Comparison of ENCODE assay signal across 26 cellular contexts in the genomic region with DNA sequence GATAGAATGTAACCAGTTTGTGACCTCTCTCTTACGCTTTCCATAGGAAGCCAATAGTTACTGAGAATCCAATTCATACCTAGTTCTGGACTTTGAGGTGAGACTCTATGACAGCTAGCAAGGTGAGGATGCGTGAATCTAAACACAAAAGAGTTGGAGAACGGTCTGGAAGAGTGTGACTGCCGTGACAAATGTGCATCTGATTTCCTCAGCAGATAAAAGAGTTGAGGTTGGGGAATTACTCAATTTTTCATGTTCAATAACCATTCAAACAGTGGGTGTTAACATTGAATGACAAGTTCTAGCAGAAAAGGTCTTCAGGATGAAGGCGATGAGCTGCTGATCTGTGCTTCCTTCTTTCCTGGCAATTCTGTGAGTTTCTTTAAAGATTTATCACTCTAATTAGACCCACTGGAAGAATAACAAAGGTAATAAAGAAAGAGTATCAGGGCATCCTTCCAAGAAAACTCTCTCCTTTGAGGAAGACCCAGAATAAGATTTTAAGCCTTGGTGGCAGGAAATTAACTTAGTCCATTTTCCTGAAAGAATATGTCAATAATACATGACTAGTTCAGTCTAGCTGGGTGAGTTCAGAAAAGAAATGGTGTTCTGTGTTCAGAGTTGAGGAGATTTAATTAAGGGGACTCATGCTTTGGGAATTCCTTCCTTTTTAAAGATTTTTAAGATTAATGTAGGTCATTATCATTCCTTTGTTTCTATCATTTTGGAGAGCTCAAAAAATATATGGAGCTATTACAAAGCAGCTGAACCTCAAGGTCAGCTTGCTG. TPM values are rescaled to one million over a fixed set of nuclear protein-coding genes. Genes with fewer than 3 reads are reported as not detected.
DNase-seq lines count a peak whose midpoint lies in the region; ATAC-seq and TF ChIP-seq lines count a peak whose summit lies in the region.
"Had no signal": no experiment of that assay in that cellular context is flagged by ENCODE, and none has a peak within 500 bp of the region (broad histone marks: within the 10 kb centered on the region; RNA-seq: fewer than 3 reads in every experiment).

No MANE protein-coding gene starts in this region.

- H3K36me3 Mint-ChIP-seq in activated CD4-positive, alpha-beta memory T cell treated with anti-CD3 and anti-CD28 coated beads for 36 hours = peaks cover 17% of the 10 kb centered on the region
- peaks cover 12% of the 10 kb centered on the region for H3K36me3 Mint-ChIP-seq in Caco-2 (ENCODE audit: insufficient read depth, unreplicated experiment)

- no peaks in the 10 kb centered on the region for H3K9me3 Mint-ChIP-seq in stimulated activated naive CD8-positive, alpha-beta T cell treated with anti-CD3 and anti-CD28 coated beads, Interleukin-15, amount 100 ng/mL, for 72 hours
- no peaks in the 10 kb centered on the region for H3K9me3 Mint-ChIP-seq in activated CD4-positive, alpha-beta memory T cell treated with anti-CD3 and anti-CD28 coated beads for 36 hours
- no peaks in the 10 kb centered on the region for H3K9me3 Mint-ChIP-seq in Caco-2 (ENCODE audit: unreplicated experiment)
- H3K9me3 Mint-ChIP-seq: activated T-cell treated with anti-CD3 and anti-CD28 coated beads, Interleukin-2, amount 50 U/mL, for 4 hours; CD4-positive, alpha-beta T cell had no signal

- peaks cover 47% of the 10 kb centered on the region for H3K4me1 Mint-ChIP-seq in stimulated activated naive CD8-positive, alpha-beta T cell treated with anti-CD3 and anti-CD28 coated beads, Interleukin-15, amount 100 ng/mL, for 72 hours
- H3K4me1 Mint-ChIP-seq in activated CD4-positive, alpha-beta memory T cell treated with anti-CD3 and anti-CD28 coated beads for 36 hours (ENCODE audit: low read depth) = peaks cover 52% of the 10 kb centered on the region
- H3K4me1 Mint-ChIP-seq in Caco-2 (ENCODE audit: low read depth, unreplicated experiment) = peaks cover 19% of the 10 kb centered on the region

- CTCF ChIA-PET in activated CD4-positive, alpha-beta memory T cell treated with anti-CD3 and anti-CD28 coated beads for 36 hours (lab: Charles Lee) = interaction anchor here (0.6 to 1.5 kb wide), 2 partner anchors 25 to 54 kb away, joined by 3 to 4 read pairs; a partner anchor contains a TSS
- CTCF ChIA-PET in Caco-2 (lab: Charles Lee) = interaction anchor here (0.6 to 0.8 kb wide), 2 partner anchors 16 to 219 kb away, joined by 3 read pairs; no protein-coding TSS in a partner anchor

- BruUV-seq in Caco-2 (replicated peaks; lab: Mats Ljungman, UMichigan) = no TSS peak

- no peak for TF ChIP-seq CTCF in Caco-2 (IDR thresholded peaks at IDR 0.05; ENCODE audit: insufficient read depth in 1 of 2, low read depth in 1 of 2, low read length in 1 of 2, severe bottlenecking in 1 of 2, unreplicated experiment in 1 of 2)

- H3K4me1 ChIP-seq in mesodermal cell (ENCODE audit: control insufficient read depth, insufficient read depth, low read length, poor library complexity, severe bottlenecking) (peaks cover 7% of the 10 kb centered on the region), Caco-2 (0 out of 2 replicates have a peak, but pooled peaks cover 3% of the 10 kb centered on the region)
- H3K4me1 ChIP-seq: SJSA1, tibial artery had no signal

- H3K4me3 ChIP-seq in mesodermal cell (ENCODE audit: extremely low read depth, insufficient read depth, low read length, poor library complexity, severe bottlenecking) = no peak overlapping the region
- no peak overlapping the region for H3K4me3 ChIP-seq in Caco-2 (ENCODE audit: low read depth, low read length)
- H3K4me3 ChIP-seq: heart left ventricle, SJSA1, spleen, tibial artery had no signal

- peak; percentile 49 for ATAC-seq in stimulated activated naive CD8-positive, alpha-beta T cell treated with anti-CD3 and anti-CD28 coated beads, Interleukin-15, Interleukin-2, amounts not matched to agents 100 U/mL and 50 U/mL, for 24 hours
- no peak for ATAC-seq in stimulated activated naive CD8-positive, alpha-beta T cell treated with anti-CD3 and anti-CD28 coated beads, Interleukin-15, amount 100 ng/mL, for 72 hours
- ATAC-seq: heart left ventricle, left cardiac atrium had no signal

- H3K27me3 ChIP-seq in Caco-2 (replicated peaks; ENCODE audit: control insufficient read depth, insufficient read depth, low read length) = no peaks in the 10 kb centered on the region
- H3K27me3 ChIP-seq: brain microvascular endothelial cell, heart left ventricle, SJSA1, spleen, tibial artery had no signal

- H3K9me3 ChIP-seq in mesodermal cell (ENCODE audit: control insufficient read depth, low read length) = no peaks in the 10 kb centered on the region
- no peaks in the 10 kb centered on the region for H3K9me3 ChIP-seq in Caco-2
- H3K9me3 ChIP-seq: heart left ventricle, SJSA1, spleen, tibial artery had no signal

- 96 to 98% methylated on average over 3 to 5 of the region's 5 CpGs for WGBS in mesodermal cell (ENCODE audit: insufficient coverage in 2 of 2), 2 experiments

- H3K4me3 Mint-ChIP-seq in stimulated activated naive CD8-positive, alpha-beta T cell treated with anti-CD3 and anti-CD28 coated beads, Interleukin-15, amount 100 ng/mL, for 72 hours = no peak overlapping the region
- peak overlapping the region; percentile 14 for H3K4me3 Mint-ChIP-seq in activated CD4-positive, alpha-beta memory T cell treated with anti-CD3 and anti-CD28 coated beads for 36 hours
- H3K4me3 Mint-ChIP-seq in Caco-2 (ENCODE audit: unreplicated experiment) = no peak overlapping the region
- H3K4me3 Mint-ChIP-seq: activated T-cell treated with anti-CD3 and anti-CD28 coated beads, Interleukin-2, amount 50 U/mL, for 4 hours; CD4-positive, alpha-beta T cell had no signal

- H3K27ac Mint-ChIP-seq in stimulated activated naive CD8-positive, alpha-beta T cell treated with anti-CD3 and anti-CD28 coated beads, Interleukin-15, amount 100 ng/mL, for 72 hours = no peak overlapping the region
- peak overlapping the region; percentile 66 for H3K27ac Mint-ChIP-seq in activated CD4-positive, alpha-beta memory T cell treated with anti-CD3 and anti-CD28 coated beads for 36 hours
- no peak overlapping the region for H3K27ac Mint-ChIP-seq in Caco-2 (ENCODE audit: unreplicated experiment)
- H3K27ac Mint-ChIP-seq: CD4-positive, alpha-beta T cell had no signal

- POLR2A ChIA-PET in activated CD4-positive, alpha-beta memory T cell treated with anti-CD3 and anti-CD28 coated beads for 36 hours (lab: Charles Lee) = interaction anchor here (0.6 to 1.1 kb wide), 4 partner anchors 16 to 98 kb away, joined by 3 to 4 read pairs (median 3); no protein-coding TSS in a partner anchor
- POLR2A ChIA-PET in Caco-2 (lab: Charles Lee) = interaction anchor here (0.5 to 0.6 kb wide), 2 partner anchors 19 to 542 kb away, joined by 3 read pairs; no protein-coding TSS in a partner anchor

- DNase-seq in stimulated activated naive CD8-positive, alpha-beta T cell treated with anti-CD3 and anti-CD28 coated beads, Interleukin-15, Interleukin-2, amounts not matched to agents 100 U/mL and 50 U/mL, for 24 hours = no peak
- DNase-seq in stimulated activated naive CD8-positive, alpha-beta T cell treated with anti-CD3 and anti-CD28 coated beads, Interleukin-15, amount 100 ng/mL, for 72 hours = no peak
- DNase-seq in activated CD4-positive, alpha-beta memory T cell treated with anti-CD3 and anti-CD28 coated beads for 36 hours = no peak
- DNase-seq in stimulated activated naive CD4-positive, alpha-beta T cell (lab: John Stamatoyannopoulos, UW) = no peak
- DNase-seq in Ammon's horn (ENCODE audit: low spot score) (no peak), inferior parietal cortex (ENCODE audit: extremely low spot score) (no peak), Caco-2 (no peak)
- DNase-seq: activated T-cell treated with anti-CD3 and anti-CD28 coated beads, Interleukin-2, amount 50 U/mL, for 4 hours; brain microvascular endothelial cell; CD4-positive, alpha-beta T cell; DMS 273 treated with DMSO at 0.1 percent for 48 hours; effector memory CD4-positive, alpha-beta T cell; foreskin fibroblast; heart left ventricle; IMR-90; left cardiac atrium; NCI-H1092 treated with DMSO at 0.1 percent for 48 hours; NCI-H187 treated with DMSO at 0.1 percent for 48 hours; NCI-H526; nucleus accumbens; stimulated activated CD4-positive, alpha-beta T cell treated with anti-CD3 and anti-CD28 coated beads, Interleukin-2, amount 100 ng/mL, for 48 hours; stimulated activated naive CD4-positive, alpha-beta T cell treated with Interleukin-2 at 50 U/mL for 16 hours; tibial artery had no signal

- H3K36me3 ChIP-seq in mesodermal cell (ENCODE audit: control insufficient read depth, insufficient read depth, low read length) (no peaks in the 10 kb centered on the region), Caco-2 (ENCODE audit: control insufficient read depth, insufficient read depth, low read length) (0 out of 2 replicates have a peak, but pooled peaks cover 3% of the 10 kb centered on the region)
- H3K36me3 ChIP-seq: brain microvascular endothelial cell, heart left ventricle, SJSA1, tibial artery had no signal

- intact Hi-C loops in activated CD4-positive, alpha-beta memory T cell treated with anti-CD3 and anti-CD28 coated beads for 36 hours (cut with micrococcal nuclease) = loop anchor here (2.0 kb wide), 1 partner anchor 17 kb away; no protein-coding TSS in a partner anchor
- intact Hi-C loops in Caco-2 (cut with micrococcal nuclease; ENCODE audit: unreplicated experiment) = no loop called here

- H3K27ac ChIP-seq in mesodermal cell (ENCODE audit: low read depth, low read length, severe bottlenecking) = peak overlapping the region; percentile 25
- H3K27ac ChIP-seq: brain microvascular endothelial cell, heart left ventricle, SJSA1, spleen, tibial artery had no signal

- no peaks in the 10 kb centered on the region for H3K27me3 Mint-ChIP-seq in stimulated activated naive CD8-positive, alpha-beta T cell treated with anti-CD3 and anti-CD28 coated beads, Interleukin-15, amount 100 ng/mL, for 72 hours
- H3K27me3 Mint-ChIP-seq in activated CD4-positive, alpha-beta memory T cell treated with anti-CD3 and anti-CD28 coated beads for 36 hours = no peaks in the 10 kb centered on the region
- no peaks in the 10 kb centered on the region for H3K27me3 Mint-ChIP-seq in Caco-2 (ENCODE audit: insufficient read depth, unreplicated experiment)
- H3K27me3 Mint-ChIP-seq: CD4-positive, alpha-beta T cell had no signal

RNA-seq across cellular contexts. Expression of a gene that starts 24.5 kb away (rescaled TPM):
- total RNA-seq in activated CD4-positive, alpha-beta memory T cell treated with anti-CD3 and anti-CD28 coated beads for 36 hours = 10 to 100 TPM; 38.9 to 39.4 TPM
- 20.6 TPM for polyA plus RNA-seq in mesodermal cell (2013, experiment 1 of 2)
- 19.3 TPM for polyA plus RNA-seq in mesodermal cell (2013, experiment 2 of 2)
- total RNA-seq in Caco-2 (2022) = 49.0 and 50.0 TPM in 2 replicates

RNA-seq across cellular contexts. Expression of a gene that starts 56.2 kb away (rescaled TPM):
- total RNA-seq in activated CD4-positive, alpha-beta memory T cell treated with anti-CD3 and anti-CD28 coated beads for 36 hours = 100 to 1,000 TPM; 141 to 147 TPM
- polyA plus RNA-seq in mesodermal cell (2013, experiment 1 of 2) = 65.8 TPM
- 61.7 TPM for polyA plus RNA-seq in mesodermal cell (2013, experiment 2 of 2)
- 226 and 233 TPM in 2 replicates for total RNA-seq in Caco-2 (2022)
